8 cellular contexts compared by ENCODE assay signal in genomic region chr12:121494093-121494787, GRCh38.
DNase-seq lines count a peak whose midpoint lies in the region; ATAC-seq and TF ChIP-seq lines count a peak whose summit lies in the region.

No MANE protein-coding gene starts in this region.

- TF ChIP-seq POLR2A in NB4 (IDR thresholded peaks at IDR 0.05; ENCODE audit: extremely low read depth, insufficient read length) (no peak), uterus (IDR thresholded peaks at IDR 0.05) (no peak)

- CTCF ChIA-PET in GM10248 (lab: Yijun Ruan, JAX): interaction anchor here (0.7 to 7.1 kb wide), 23 partner anchors 7 to 301 kb away, joined by 3 to 35 read pairs (median 4); partner anchors contain the start of genes MORN3 and ORAI1

- TF ChIP-seq CTCF in GM10248 (IDR thresholded peaks at IDR 0.05; ENCODE audit: control extremely low read depth, extremely low read depth, low read depth, missing control alignments) (peak; percentile 81), NB4 (IDR thresholded peaks at IDR 0.05; ENCODE audit: low read depth, low read length) (peak; percentile 99), epithelial cell of proximal tubule (conservative IDR thresholded peaks at IDR 0.05; ENCODE audit: low read depth, low read length) (peak; percentile 89), osteoblast (IDR thresholded peaks at IDR 0.05; ENCODE audit: extremely low read depth, low read depth, low read length) (peak; percentile 89), uterus (IDR thresholded peaks at IDR 0.05) (peak; percentile 36 to 63 (median 54))

- no peaks in the 10 kb centered on the region for H4K20me1 ChIP-seq in osteoblast (ENCODE audit: insufficient read depth, low read length)

- POLR2A ChIA-PET in GM10248 (lab: Yijun Ruan, JAX): interaction anchor here (0.7 to 0.9 kb wide), 2 partner anchors 15 to 174 kb away, joined by 3 to 4 read pairs; no protein-coding TSS in a partner anchor

- H3K27me3 ChIP-seq in osteoblast (ENCODE audit: insufficient read depth, low read length) (no peaks in the 10 kb centered on the region), uterus (no peaks in the 10 kb centered on the region)

- H3K9me3 ChIP-seq in osteoblast (ENCODE audit: low read depth, low read length): no peaks in the 10 kb centered on the region
- no peaks in the 10 kb centered on the region for H3K9me3 ChIP-seq in uterus

- intact Hi-C loops in uterus (cut with DNase I; ENCODE audit: low total_unique reads): loop anchor here (10.0 kb wide), 1 partner anchor 171 kb away; the partner anchor contains the start of gene MORN3

- no peaks in the 10 kb centered on the region for H3K79me2 ChIP-seq in osteoblast (ENCODE audit: insufficient read depth, low read length)

- H3K4me3 ChIP-seq in NB4 (ENCODE audit: low read depth, low read length) (no peak overlapping the region), epithelial cell of proximal tubule (ENCODE audit: low read depth, low read length) (no peak overlapping the region), osteoblast (ENCODE audit: insufficient read depth, low read length) (no peak overlapping the region), uterus (no peak overlapping the region)

- ATAC-seq in HG03025 (IDR thresholded peaks at IDR 0.05; ENCODE audit: low FRiP score, unreplicated experiment): no peak

- H3K36me3 ChIP-seq in osteoblast (ENCODE audit: insufficient read depth, low read length): no peaks in the 10 kb centered on the region
- H3K36me3 ChIP-seq in uterus: no peaks in the 10 kb centered on the region

- DNase-seq in GM10248 (ENCODE audit: extremely low spot score) (peak; percentile 67), NB4 (ENCODE audit: low read depth) (peak; percentile 72), epithelial cell of proximal tubule (ENCODE audit: low read depth) (no peak), osteoblast (ENCODE audit: insufficient read length, low spot score, missing footprints) (peak; percentile 85), uterus (peak; percentile 27 to 33), DMS79 (lab: John Stamatoyannopoulos, UW) (no peak)
- peak; percentile 14 for DNase-seq in activated CD8-positive, alpha-beta memory T cell treated with anti-CD3 and anti-CD28 coated beads, Interleukin-2, amount 50 U/mL, for 24 hours (ENCODE audit: extremely low read depth)

- no peak overlapping the region for H2AFZ ChIP-seq in osteoblast (ENCODE audit: low read length)

- no peak overlapping the region for H3K4me2 ChIP-seq in osteoblast (ENCODE audit: insufficient read depth, low read length)

- no peak overlapping the region for H3K27ac ChIP-seq in osteoblast (ENCODE audit: low read depth, low read length)
- H3K27ac ChIP-seq in uterus: no peak overlapping the region

- H3K4me1 ChIP-seq in osteoblast (ENCODE audit: insufficient read depth, low read length) (no peaks in the 10 kb centered on the region), uterus (no peaks in the 10 kb centered on the region)

Comparison
In these comparisons a context has a peak if more than half of its experiments do, and no peak if none do; other contexts are left out.
1. DNase-seq: peak in GM10248 (single experiment), NB4 (single experiment), activated CD8-positive, alpha-beta memory T cell treated with anti-CD3 and anti-CD28 coated beads, Interleukin-2, amount 50 U/mL, for 24 hours (single experiment), osteoblast (single experiment) and uterus (2 of 2); none in epithelial cell of proximal tubule (single experiment) and DMS79 (single experiment).
2. Peak in every context shown above with its lines, with median percentiles within 50 percentile points of each other: CTCF ChIP-seq.